30 cellular contexts compared by ENCODE assay signal in genomic region chr5:38590846-38591245, GRCh38. TPM values are rescaled to one million over a fixed set of nuclear protein-coding genes. Genes with fewer than 3 reads are reported as not detected.
"Had no signal": no experiment of that assay in that cellular context is flagged by ENCODE, and none has a peak within 500 bp of the region (broad histone marks: within the 10 kb centered on the region; RNA-seq: fewer than 3 reads in every experiment).

No MANE protein-coding gene starts in this region.

- H3K27ac ChIP-seq: adrenal gland, cardiac muscle cell, lower lobe of right lung, sigmoid colon, tibial nerve, VCaP had no signal

- H3K4me1 ChIP-seq: adrenal gland, lower lobe of right lung, sigmoid colon, tibial nerve had no signal

- H3K36me3 Mint-ChIP-seq: activated naive CD8-positive, alpha-beta T cell treated with anti-CD3 and anti-CD28 coated beads for 36 hours; brain; immature natural killer cell had no signal

- H3K36me3 ChIP-seq: adrenal gland, cardiac muscle cell, lower lobe of right lung, sigmoid colon, tibial nerve had no signal

- H3K27ac Mint-ChIP-seq: activated naive CD4-positive, alpha-beta T cell treated with anti-CD3 and anti-CD28 coated beads for 36 hours; activated naive CD8-positive, alpha-beta T cell treated with anti-CD3 and anti-CD28 coated beads for 36 hours; activated T-helper 1 cell treated with anti-CD3 and anti-CD28 coated beads, Interleukin-12 subunit alpha, Interleukin-12 subunit beta, Interleukin-2, Interleukin-4 antibody, amounts not matched to agents 30 ng/mL and 10 ng/mL and 1 ng/mL, durations not matched to agents 14 hours and 24 hours and 36 hours; brain; effector memory CD8-positive, alpha-beta T cell; immature natural killer cell; nephron; T-helper 1 cell treated with Interleukin-12 subunit alpha and Interleukin-12 subunit beta and Interleukin-4 antibody, amounts not matched to agents 30 μg/mL and 1 μg/mL, for 36 hours had no signal

- H3K4me1 Mint-ChIP-seq: activated naive CD8-positive, alpha-beta T cell treated with anti-CD3 and anti-CD28 coated beads for 36 hours; immature natural killer cell; nephron had no signal

- H3K27me3 ChIP-seq: adrenal gland, cardiac muscle cell, sigmoid colon, tibial nerve had no signal

- H3K4me3 ChIP-seq: adrenal gland, cardiac muscle cell, lower lobe of right lung, sigmoid colon, tibial nerve had no signal

- DNase-seq: activated CD4-positive, alpha-beta T cell treated with anti-CD3 and anti-CD28 coated beads for 4 hours; activated CD4-positive, alpha-beta T cell treated with anti-CD3 and anti-CD28 coated beads, Interleukin-2, amount 50 U/mL, for 4 hours; activated CD8-positive, alpha-beta memory T cell treated with anti-CD3 and anti-CD28 coated beads for 24 hours; activated effector memory CD4-positive, alpha-beta T cell treated with anti-CD3 and anti-CD28 coated beads, Interleukin-2, amount 50 U/mL, for 16 hours; activated naive CD4-positive, alpha-beta T cell treated with anti-CD3 and anti-CD28 coated beads for 36 hours; activated naive CD8-positive, alpha-beta T cell treated with anti-CD3 and anti-CD28 coated beads for 36 hours; adrenal gland; aorta; cortex of kidney; effector memory CD8-positive, alpha-beta T cell; erythroblast; head of caudate nucleus; hypothalamus; immature natural killer cell; kidney; lower lobe of right lung; posterior cingulate gyrus; sigmoid colon; stimulated activated CD4-positive, alpha-beta T cell treated with anti-CD3 and anti-CD28 coated beads, Interleukin-15, amount 100 ng/mL, for 24 hours; stimulated activated CD4-positive, alpha-beta T cell treated with anti-CD3 and anti-CD28 coated beads, Interleukin-2, amount 100 ng/mL, for 24 hours; stimulated activated naive CD4-positive, alpha-beta T cell; SW 1271; T-helper 9 cell had no signal

- H3K9me3 Mint-ChIP-seq: activated naive CD4-positive, alpha-beta T cell treated with anti-CD3 and anti-CD28 coated beads for 36 hours; activated naive CD8-positive, alpha-beta T cell treated with anti-CD3 and anti-CD28 coated beads for 36 hours; activated T-helper 1 cell treated with anti-CD3 and anti-CD28 coated beads, Interleukin-12 subunit alpha, Interleukin-12 subunit beta, Interleukin-2, Interleukin-4 antibody, amounts not matched to agents 30 ng/mL and 10 ng/mL and 1 ng/mL, durations not matched to agents 14 hours and 24 hours and 36 hours; effector memory CD8-positive, alpha-beta T cell; nephron; T-helper 1 cell treated with Interleukin-12 subunit alpha and Interleukin-12 subunit beta and Interleukin-4 antibody, amounts not matched to agents 30 μg/mL and 1 μg/mL, for 36 hours had no signal

- ATAC-seq: effector memory CD8-positive, alpha-beta T cell; lower lobe of right lung had no signal

- H3K4me3 Mint-ChIP-seq: activated naive CD4-positive, alpha-beta T cell treated with anti-CD3 and anti-CD28 coated beads for 36 hours; activated naive CD8-positive, alpha-beta T cell treated with anti-CD3 and anti-CD28 coated beads for 36 hours; activated T-helper 1 cell treated with anti-CD3 and anti-CD28 coated beads, Interleukin-12 subunit alpha, Interleukin-12 subunit beta, Interleukin-2, Interleukin-4 antibody, amounts not matched to agents 30 ng/mL and 10 ng/mL and 1 ng/mL, durations not matched to agents 14 hours and 24 hours and 36 hours; brain; effector memory CD8-positive, alpha-beta T cell; immature natural killer cell; nephron; T-helper 1 cell treated with Interleukin-12 subunit alpha and Interleukin-12 subunit beta and Interleukin-4 antibody, amounts not matched to agents 30 μg/mL and 1 μg/mL, for 36 hours had no signal

- H3K9me3 ChIP-seq: adrenal gland, lower lobe of right lung, sigmoid colon, tibial nerve had no signal

- H3K27me3 Mint-ChIP-seq: brain had no signal

RNA-seq across cellular contexts. Expression of gene LIFR, which starts 34.4 kb away (rescaled TPM):
- total RNA-seq: activated naive CD8-positive, alpha-beta T cell treated with anti-CD3 and anti-CD28 coated beads for 36 hours had no signal
- polyA plus RNA-seq: immature natural killer cell had no signal
